In genomic region chr6:110662468-110663211, GRCh38 we compare ENCODE assay signal across 1 cellular context.
TF ChIP-seq lines count a peak whose summit lies in the region.

No MANE protein-coding gene starts in this region.

TF ChIP-seq in IMR-90, 13 proteins besides CTCF, POLR2A, EP300 and RAD21 (continued from another document):
- no peak for TF ChIP-seq ELK1 (IDR thresholded peaks at IDR 0.05; ENCODE audit: borderline replicate concordance, low read depth, low read length)
- no peak for TF ChIP-seq RFX5 (IDR thresholded peaks at IDR 0.05; ENCODE audit: low read depth, low read length)
- no peak for TF ChIP-seq BHLHE40 (IDR thresholded peaks at IDR 0.05; ENCODE audit: low read depth, low read length)
- TF ChIP-seq CHD1 (IDR thresholded peaks at IDR 0.05; ENCODE audit: low read depth, low read length) = no peak
- no peak for TF ChIP-seq MAZ (IDR thresholded peaks at IDR 0.05; ENCODE audit: borderline replicate concordance, low read depth, low read length)
- TF ChIP-seq USF2 (IDR thresholded peaks at IDR 0.05; ENCODE audit: low read depth, low read length) = no peak
- TF ChIP-seq SMC3 (IDR thresholded peaks at IDR 0.05; ENCODE audit: low read depth, low read length) = no peak
- no peak for TF ChIP-seq MAFK (IDR thresholded peaks at IDR 0.05; ENCODE audit: low read depth, low read length)
- TF ChIP-seq NFE2L2 (IDR thresholded peaks at IDR 0.05; ENCODE audit: low read depth, low read length) = no peak
